1 cellular context compared by ENCODE assay signal in genomic region chr11:5666396-5666780, GRCh38.
A peak's percentile ranks its signal among the peaks of the same experiment; 100 is the strongest.
TF ChIP-seq lines count a peak whose summit lies in the region.

No MANE protein-coding gene starts in this region.

TF ChIP-seq in HEK293, 187 proteins besides CTCF, POLR2A, EP300 and RAD21 (continued from another document):
- TF ChIP-seq ZBTB49 (tag by site-specific recombination; IDR thresholded peaks at IDR 0.05; ENCODE audit: low read depth) (no peak), ZNF843 (tag by site-specific recombination; IDR thresholded peaks at IDR 0.05) (no peak), ZBTB8A (tag by site-specific recombination; IDR thresholded peaks at IDR 0.05) (no peak), ZSCAN16 (tag by site-specific recombination; IDR thresholded peaks at IDR 0.05) (no peak), ZNF585B (tag by site-specific recombination; IDR thresholded peaks at IDR 0.05) (no peak), TRIM28 (IDR thresholded peaks at IDR 0.05; ENCODE audit: borderline replicate concordance, low read length) (0 out of 2 replicates have a peak, but pooled peaks have one; percentile 37), ZNF639 (tag by site-specific recombination; IDR thresholded peaks at IDR 0.05) (no peak), ZNF513 (tag by site-specific recombination; IDR thresholded peaks at IDR 0.05) (no peak), ZNF561 (tag by site-specific recombination; IDR thresholded peaks at IDR 0.05; ENCODE audit: borderline replicate concordance) (no peak), ZNF518A (tag by site-specific recombination; conservative IDR thresholded peaks at IDR 0.05; ENCODE audit: low read depth) (no peak), TCF7L2 (IDR thresholded peaks at IDR 0.05; ENCODE audit: borderline replicate concordance, low read depth, low read length) (peak; percentile 88), PRDM6 (tag by site-specific recombination; IDR thresholded peaks at IDR 0.05) (0 out of 2 replicates have a peak, but pooled peaks have one; percentile 25), SCRT2 (tag by site-specific recombination; IDR thresholded peaks at IDR 0.05) (no peak), ZNF302 (tag by site-specific recombination; IDR thresholded peaks at IDR 0.05; ENCODE audit: low read depth) (no peak), ZBTB44 (tag by site-specific recombination; IDR thresholded peaks at IDR 0.05) (no peak), ZNF26 (tag by site-specific recombination; IDR thresholded peaks at IDR 0.05) (no peak), HOXA7 (CRISPR knock-in tag; IDR thresholded peaks at IDR 0.05; ENCODE audit: borderline replicate concordance) (no peak), ZNF624 (tag by site-specific recombination; IDR thresholded peaks at IDR 0.05) (no peak), BCL6B (tag by site-specific recombination; IDR thresholded peaks at IDR 0.05) (no peak), SCRT1 (tag by site-specific recombination; IDR thresholded peaks at IDR 0.05; ENCODE audit: borderline replicate concordance) (no peak), KLF9 (tag by site-specific recombination; IDR thresholded peaks at IDR 0.05; ENCODE audit: low read depth) (no peak), ZNF184 (tag by site-specific recombination; IDR thresholded peaks at IDR 0.05) (no peak)
TF ChIP-seq in HEK293: peak in this region for 3.
